ENCODE assay signal across 20 cellular contexts in the genomic region with DNA sequence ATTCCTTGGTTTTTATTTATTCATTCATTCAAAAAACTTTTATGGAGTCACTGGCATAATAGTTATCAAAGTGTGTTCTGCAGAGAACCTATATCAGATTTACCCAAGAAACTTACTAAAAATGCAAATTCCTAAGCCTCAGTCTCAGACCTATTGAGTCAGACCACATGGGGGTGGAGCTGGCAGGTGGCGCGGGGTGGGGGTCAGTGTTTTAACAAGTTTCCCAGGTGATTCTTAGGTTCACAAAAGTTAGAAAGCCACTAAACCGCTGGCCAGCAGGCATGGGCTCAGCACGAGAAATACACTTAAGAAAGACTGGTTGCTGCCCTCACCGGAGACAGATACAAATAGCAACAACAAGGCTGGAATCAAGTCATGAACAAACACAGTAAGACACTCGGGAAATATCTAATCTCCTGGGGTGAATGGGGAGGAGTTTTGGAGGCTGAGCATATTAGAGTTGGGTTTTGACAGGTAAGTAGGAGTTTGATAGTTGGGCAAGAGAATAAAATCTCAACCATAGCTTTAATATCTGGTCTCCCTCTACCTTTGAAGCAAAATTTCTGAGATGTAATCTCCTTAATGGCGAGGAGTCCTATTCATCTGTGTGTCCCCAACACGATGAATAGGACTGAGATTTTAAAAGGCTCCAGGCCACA.
"Had no signal": no experiment of that assay in that cellular context is flagged by ENCODE, and none has a peak within 500 bp of the region (broad histone marks: within the 10 kb centered on the region; RNA-seq: fewer than 3 reads in every experiment).

No MANE protein-coding gene starts in this region.

- H3K4me3 Mint-ChIP-seq: activated CD4-positive, alpha-beta memory T cell treated with anti-CD3 and anti-CD28 coated beads, Interleukin-2, amount 10 ng/mL, durations not matched to agents 7 days and 5 days; activated CD4-positive, alpha-beta T cell treated with anti-CD3 and anti-CD28 coated beads, Interleukin-2, amount 10 ng/mL, durations not matched to agents 24 days and 14 days; naive B cell; neural progenitor cell; T-helper 2 cell treated with Interferon-gamma antibody and Interleukin-4, amounts not matched to agents 5 μg/mL and 100 μg/mL, for 36 hours had no signal

- H3K27me3 ChIP-seq: neural progenitor cell had no signal

- H3K4me1 ChIP-seq: foreskin keratinocyte, upper lobe of right lung had no signal

- H3K9ac ChIP-seq: neural progenitor cell had no signal

- H3K36me3 Mint-ChIP-seq: activated naive CD4-positive, alpha-beta T cell treated with anti-CD3 and anti-CD28 coated beads, Interleukin-2, amount 50 U/mL, for 72 hours; naive B cell; neural progenitor cell had no signal

- H3K36me3 ChIP-seq: neural progenitor cell, thoracic aorta, upper lobe of right lung had no signal

- H3K27ac ChIP-seq: foreskin keratinocyte, neural progenitor cell, upper lobe of right lung, VCaP had no signal

- H3K4me3 ChIP-seq: lung, neural progenitor cell, thoracic aorta, upper lobe of right lung had no signal

- H2AFZ ChIP-seq: neural progenitor cell had no signal

- H3K9me3 ChIP-seq: thoracic aorta, upper lobe of right lung had no signal

- DNase-seq: activated CD4-positive, alpha-beta memory T cell treated with anti-CD3 and anti-CD28 coated beads, Interleukin-2, amount 10 ng/mL, durations not matched to agents 7 days and 5 days; activated CD4-positive, alpha-beta T cell treated with anti-CD3 and anti-CD28 coated beads, Interleukin-2, amount 10 ng/mL, durations not matched to agents 24 days and 14 days; activated T-cell treated with anti-CD3 and anti-CD28 coated beads, Interleukin-2, amount 50 U/mL, for 1 hour; central memory CD4-positive, alpha-beta T cell; dermis blood vessel endothelial cell; effector memory CD4-positive, alpha-beta T cell; foreskin keratinocyte; naive B cell; stimulated activated CD4-positive, alpha-beta T cell treated with anti-CD3 and anti-CD28 coated beads, Interleukin-4, amount 100 ng/mL, for 1 hour; stimulated activated naive CD4-positive, alpha-beta T cell; upper lobe of right lung had no signal

- H3K27me3 Mint-ChIP-seq: activated CD4-positive, alpha-beta T cell treated with anti-CD3 and anti-CD28 coated beads, Interleukin-2, amount 10 ng/mL, durations not matched to agents 24 days and 14 days; naive B cell had no signal

- H3K4me1 Mint-ChIP-seq: activated CD4-positive, alpha-beta memory T cell treated with anti-CD3 and anti-CD28 coated beads, Interleukin-2, amount 10 ng/mL, durations not matched to agents 7 days and 5 days; activated CD4-positive, alpha-beta T cell treated with anti-CD3 and anti-CD28 coated beads, Interleukin-2, amount 10 ng/mL, durations not matched to agents 24 days and 14 days had no signal

- H3K27ac Mint-ChIP-seq: activated CD4-positive, alpha-beta memory T cell treated with anti-CD3 and anti-CD28 coated beads, Interleukin-2, amount 10 ng/mL, durations not matched to agents 7 days and 5 days; activated CD4-positive, alpha-beta T cell treated with anti-CD3 and anti-CD28 coated beads, Interleukin-2, amount 10 ng/mL, durations not matched to agents 24 days and 14 days; activated naive CD4-positive, alpha-beta T cell treated with anti-CD3 and anti-CD28 coated beads, Interleukin-2, amount 50 U/mL, for 72 hours; naive B cell; neural progenitor cell; T-helper 2 cell treated with Interferon-gamma antibody and Interleukin-4, amounts not matched to agents 5 μg/mL and 100 μg/mL, for 36 hours had no signal

- H3K9me3 Mint-ChIP-seq: activated CD4-positive, alpha-beta memory T cell treated with anti-CD3 and anti-CD28 coated beads, Interleukin-2, amount 10 ng/mL, durations not matched to agents 7 days and 5 days; activated CD4-positive, alpha-beta T cell treated with anti-CD3 and anti-CD28 coated beads, Interleukin-2, amount 10 ng/mL, durations not matched to agents 24 days and 14 days; activated naive CD4-positive, alpha-beta T cell treated with anti-CD3 and anti-CD28 coated beads, Interleukin-2, amount 50 U/mL, for 72 hours; naive B cell; neural progenitor cell; T-helper 2 cell treated with Interferon-gamma antibody and Interleukin-4, amounts not matched to agents 5 μg/mL and 100 μg/mL, for 36 hours had no signal

- FAIRE-seq: astrocyte had no signal

- H3K4me2 ChIP-seq: neural progenitor cell had no signal

- ATAC-seq: activated CD4-positive, CD25-positive, alpha-beta regulatory T cell treated with anti-CD3 and anti-CD28 coated beads, Interleukin-2, amount 50 U/mL, for 24 hours; activated naive CD4-positive, alpha-beta T cell treated with anti-CD3 and anti-CD28 coated beads, Interleukin-2, amount 50 U/mL, for 72 hours; foreskin keratinocyte; left lobe of liver; upper lobe of right lung had no signal
